ENCODE assay signal across 29 cellular contexts in genomic region chr1:181608386-181608785, GRCh38.
"Had no signal": no experiment of that assay in that cellular context is flagged by ENCODE, and none has a peak within 500 bp of the region (broad histone marks: within the 10 kb centered on the region; RNA-seq: fewer than 3 reads in every experiment).

No MANE protein-coding gene starts in this region.

- H3K27ac Mint-ChIP-seq: natural killer cell treated with Interleukin-12 subunit alpha and Interleukin-12 subunit beta and Interleukin-15 and Interleukin-18, amount 100 ng/mL, for 72 hours; nephron progenitor cell; progenitor cell of endocrine pancreas; stimulated activated effector memory CD8-positive, alpha-beta T cell treated with anti-CD3 and anti-CD28 coated beads, Interleukin-12 subunit alpha, Interleukin-12 subunit beta, amount 100 ng/mL, for 72 hours; stimulated activated naive B cell treated with anti-CD40 and anti-IgM and Interleukin-4, amounts not matched to agents 10 μg/mL and 1 μg/mL and 100 μg/mL, for 72 hours; stimulated activated naive CD8-positive, alpha-beta T cell treated with anti-CD3 and anti-CD28 coated beads, Interleukin-15, Interleukin-2, amounts not matched to agents 100 ng/mL and 50 ng/mL, for 24 hours had no signal

- H3K9ac ChIP-seq: parathyroid adenoma had no signal

- H3K9me3 ChIP-seq: neutrophil, ovary, psoas muscle, right lobe of liver, thoracic aorta, thyroid gland, upper lobe of left lung, vagina had no signal

- H3K4me1 Mint-ChIP-seq: stimulated activated effector memory CD8-positive, alpha-beta T cell treated with anti-CD3 and anti-CD28 coated beads, Interleukin-12 subunit alpha, Interleukin-12 subunit beta, amount 100 ng/mL, for 72 hours; stimulated activated naive B cell treated with anti-CD40 and anti-IgM and Interleukin-4, amounts not matched to agents 10 μg/mL and 1 μg/mL and 100 μg/mL, for 72 hours had no signal

- H3K4me1 ChIP-seq: parathyroid adenoma, psoas muscle, sigmoid colon, stomach, tibial nerve, vagina had no signal

- H3K36me3 Mint-ChIP-seq: natural killer cell treated with Interleukin-12 subunit alpha and Interleukin-12 subunit beta and Interleukin-15 and Interleukin-18, amount 100 ng/mL, for 72 hours; stimulated activated effector memory CD8-positive, alpha-beta T cell treated with anti-CD3 and anti-CD28 coated beads, Interleukin-12 subunit alpha, Interleukin-12 subunit beta, amount 100 ng/mL, for 72 hours; stimulated activated naive B cell treated with anti-CD40 and anti-IgM and Interleukin-4, amounts not matched to agents 10 μg/mL and 1 μg/mL and 100 μg/mL, for 72 hours had no signal

- DNase-seq: nephron progenitor cell; nucleus accumbens; ovary; posterior cingulate gyrus; psoas muscle; right cardiac atrium; right lobe of liver; sigmoid colon; small intestine; stimulated activated CD4-positive, alpha-beta T cell treated with anti-CD3 and anti-CD28 coated beads, Interleukin-15, amount 100 ng/mL, for 24 hours; stimulated activated CD4-positive, alpha-beta T cell treated with anti-CD3 and anti-CD28 coated beads, Interleukin-2, amount 100 ng/mL, for 24 hours; stimulated activated CD4-positive, alpha-beta T cell treated with anti-CD3 and anti-CD28 coated beads, Interleukin-2, amount 100 ng/mL, for 48 hours; stimulated activated CD4-positive, alpha-beta T cell treated with anti-CD3 and anti-CD28 coated beads, Interleukin-4, amount 100 ng/mL, for 24 hours; stimulated activated naive B cell treated with anti-CD40 and anti-IgM and Interleukin-4, amounts not matched to agents 10 μg/mL and 1 μg/mL and 100 μg/mL, for 72 hours; stimulated activated naive CD4-positive, alpha-beta T cell treated with Interleukin-2 at 50 U/mL for 16 hours; stomach; thyroid gland; trophoblast cell; upper lobe of left lung had no signal

- H3K4me3 ChIP-seq: ovary, psoas muscle, right lobe of liver, sigmoid colon, stomach, thoracic aorta, thyroid gland, tibial nerve, upper lobe of left lung, vagina had no signal

- H2AFZ ChIP-seq: parathyroid adenoma had no signal

- H3K4me3 Mint-ChIP-seq: natural killer cell treated with Interleukin-12 subunit alpha and Interleukin-12 subunit beta and Interleukin-15 and Interleukin-18, amount 100 ng/mL, for 72 hours; nephron progenitor cell; neural crest cell; stimulated activated effector memory CD8-positive, alpha-beta T cell treated with anti-CD3 and anti-CD28 coated beads, Interleukin-12 subunit alpha, Interleukin-12 subunit beta, amount 100 ng/mL, for 72 hours; stimulated activated naive B cell treated with anti-CD40 and anti-IgM and Interleukin-4, amounts not matched to agents 10 μg/mL and 1 μg/mL and 100 μg/mL, for 72 hours; stimulated activated naive CD8-positive, alpha-beta T cell treated with anti-CD3 and anti-CD28 coated beads, Interleukin-15, Interleukin-2, amounts not matched to agents 100 ng/mL and 50 ng/mL, for 24 hours had no signal

- ATAC-seq: natural killer cell treated with Interleukin-12 subunit alpha and Interleukin-12 subunit beta and Interleukin-15 and Interleukin-18, amount 100 ng/mL, for 72 hours; psoas muscle; right cardiac atrium; right lobe of liver; stimulated activated effector memory CD8-positive, alpha-beta T cell treated with anti-CD3 and anti-CD28 coated beads, Interleukin-12 subunit alpha, Interleukin-12 subunit beta, amount 100 ng/mL, for 72 hours; stimulated activated naive B cell treated with anti-CD40 and anti-IgM and Interleukin-4, amounts not matched to agents 10 μg/mL and 1 μg/mL and 100 μg/mL, for 72 hours had no signal

- H3K79me2 ChIP-seq: parathyroid adenoma had no signal

- H3K36me3 ChIP-seq: neutrophil, ovary, right lobe of liver, sigmoid colon, stomach, thoracic aorta, thyroid gland, tibial nerve, upper lobe of left lung, vagina had no signal

- H3K27me3 ChIP-seq: neutrophil, ovary, right lobe of liver, sigmoid colon, stomach, thyroid gland, tibial nerve, upper lobe of left lung, vagina had no signal

- H3K9me3 Mint-ChIP-seq: stimulated activated naive CD8-positive, alpha-beta T cell treated with anti-CD3 and anti-CD28 coated beads, Interleukin-15, Interleukin-2, amounts not matched to agents 100 ng/mL and 50 ng/mL, for 24 hours had no signal

- H3K27ac ChIP-seq: neutrophil, ovary, parathyroid adenoma, psoas muscle, right lobe of liver, sigmoid colon, stomach, thoracic aorta, thyroid gland, tibial nerve, upper lobe of left lung, vagina had no signal
